1 cellular context compared by ENCODE assay signal in the genomic region with DNA sequence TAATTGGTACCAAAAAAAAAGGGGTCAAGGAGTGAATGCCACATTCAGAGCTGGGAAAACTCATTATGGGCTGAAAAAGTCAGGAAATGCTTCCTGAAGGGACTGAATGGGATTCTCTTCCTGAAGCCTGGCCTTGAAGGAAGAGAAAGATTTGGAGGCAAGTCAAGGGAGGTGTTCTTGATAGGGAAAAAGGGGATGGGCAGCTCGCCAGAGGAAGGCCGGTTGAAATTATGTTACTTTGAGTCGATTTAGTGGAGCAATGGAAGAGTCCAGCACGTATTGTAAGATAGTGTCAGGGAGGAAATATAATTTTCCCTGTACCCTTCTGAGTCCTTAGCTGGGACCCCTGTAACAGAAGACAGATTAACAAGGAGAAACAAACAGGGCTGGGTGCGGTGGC.
TF ChIP-seq lines count a peak whose summit lies in the region.

No MANE protein-coding gene starts in this region.

TF ChIP-seq in IMR-90, 13 proteins besides CTCF, POLR2A, EP300 and RAD21:
- TF ChIP-seq RCOR1 (IDR thresholded peaks at IDR 0.05; ENCODE audit: insufficient replicate concordance, low read length) (no peak), CEBPB (IDR thresholded peaks at IDR 0.05; ENCODE audit: low read depth, low read length) (no peak), NFE2L2 (IDR thresholded peaks at IDR 0.05; ENCODE audit: low read depth, low read length) (no peak), BHLHE40 (IDR thresholded peaks at IDR 0.05; ENCODE audit: low read depth, low read length) (no peak), MXI1 (IDR thresholded peaks at IDR 0.05; ENCODE audit: borderline replicate concordance, low read depth, low read length) (no peak), SMC3 (IDR thresholded peaks at IDR 0.05; ENCODE audit: low read depth, low read length) (no peak), MAZ (IDR thresholded peaks at IDR 0.05; ENCODE audit: borderline replicate concordance, low read depth, low read length) (no peak), MAFK (IDR thresholded peaks at IDR 0.05; ENCODE audit: low read depth, low read length) (no peak), RFX5 (IDR thresholded peaks at IDR 0.05; ENCODE audit: low read depth, low read length) (no peak), FOS (IDR thresholded peaks at IDR 0.05; ENCODE audit: low read depth, low read length) (no peak), CHD1 (IDR thresholded peaks at IDR 0.05; ENCODE audit: low read depth, low read length) (no peak)
- TF ChIP-seq, protein P1, sequence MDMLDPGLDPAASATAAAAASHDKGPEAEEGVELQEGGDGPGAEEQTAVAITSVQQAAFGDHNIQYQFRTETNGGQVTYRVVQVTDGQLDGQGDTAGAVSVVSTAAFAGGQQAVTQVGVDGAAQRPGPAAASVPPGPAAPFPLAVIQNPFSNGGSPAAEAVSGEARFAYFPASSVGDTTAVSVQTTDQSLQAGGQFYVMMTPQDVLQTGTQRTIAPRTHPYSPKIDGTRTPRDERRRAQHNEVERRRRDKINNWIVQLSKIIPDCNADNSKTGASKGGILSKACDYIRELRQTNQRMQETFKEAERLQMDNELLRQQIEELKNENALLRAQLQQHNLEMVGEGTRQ (IDR thresholded peaks at IDR 0.05; ENCODE audit: low read depth, low read length) = no peak
- TF ChIP-seq, protein P2, sequence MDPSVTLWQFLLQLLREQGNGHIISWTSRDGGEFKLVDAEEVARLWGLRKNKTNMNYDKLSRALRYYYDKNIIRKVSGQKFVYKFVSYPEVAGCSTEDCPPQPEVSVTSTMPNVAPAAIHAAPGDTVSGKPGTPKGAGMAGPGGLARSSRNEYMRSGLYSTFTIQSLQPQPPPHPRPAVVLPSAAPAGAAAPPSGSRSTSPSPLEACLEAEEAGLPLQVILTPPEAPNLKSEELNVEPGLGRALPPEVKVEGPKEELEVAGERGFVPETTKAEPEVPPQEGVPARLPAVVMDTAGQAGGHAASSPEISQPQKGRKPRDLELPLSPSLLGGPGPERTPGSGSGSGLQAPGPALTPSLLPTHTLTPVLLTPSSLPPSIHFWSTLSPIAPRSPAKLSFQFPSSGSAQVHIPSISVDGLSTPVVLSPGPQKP (IDR thresholded peaks at IDR 0.05; ENCODE audit: borderline replicate concordance, low read depth, low read length) = no peak
